3 cellular contexts compared by ENCODE assay signal in the genomic region with DNA sequence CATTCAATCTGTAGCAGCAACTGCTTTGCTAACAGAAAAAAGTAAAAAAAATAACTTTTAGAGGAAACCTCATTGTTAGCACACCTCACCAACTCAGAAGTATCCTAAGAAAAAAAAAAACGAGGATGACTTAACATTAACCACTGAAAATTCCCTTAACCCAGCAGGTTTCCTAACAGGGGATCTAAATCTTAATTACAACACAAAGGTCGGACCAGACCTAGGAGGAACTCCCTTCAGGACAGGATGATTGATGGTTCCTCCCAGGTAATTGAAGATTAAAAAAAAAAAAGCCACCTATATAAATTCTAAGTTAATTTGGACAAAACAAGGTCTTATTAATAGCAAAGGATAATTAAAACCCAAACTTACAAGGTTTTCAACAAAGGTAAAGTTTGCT. TPM values are rescaled to one million over a fixed set of nuclear protein-coding genes. Genes with fewer than 3 reads are reported as not detected.
"Had no signal": no experiment of that assay in that cellular context is flagged by ENCODE, and none has a peak within 500 bp of the region (broad histone marks: within the 10 kb centered on the region; RNA-seq: fewer than 3 reads in every experiment).

No MANE protein-coding gene starts in this region.

RNA-seq across cellular contexts. Expression of a gene that starts 12.9 kb away (rescaled TPM):
- total RNA-seq: pulmonary artery endothelial cell had no signal
- polyA plus RNA-seq: naive thymus-derived CD4-positive, alpha-beta T cell; neural cell had no signal
